ENCODE assay signal across 5 cellular contexts in the genomic region with DNA sequence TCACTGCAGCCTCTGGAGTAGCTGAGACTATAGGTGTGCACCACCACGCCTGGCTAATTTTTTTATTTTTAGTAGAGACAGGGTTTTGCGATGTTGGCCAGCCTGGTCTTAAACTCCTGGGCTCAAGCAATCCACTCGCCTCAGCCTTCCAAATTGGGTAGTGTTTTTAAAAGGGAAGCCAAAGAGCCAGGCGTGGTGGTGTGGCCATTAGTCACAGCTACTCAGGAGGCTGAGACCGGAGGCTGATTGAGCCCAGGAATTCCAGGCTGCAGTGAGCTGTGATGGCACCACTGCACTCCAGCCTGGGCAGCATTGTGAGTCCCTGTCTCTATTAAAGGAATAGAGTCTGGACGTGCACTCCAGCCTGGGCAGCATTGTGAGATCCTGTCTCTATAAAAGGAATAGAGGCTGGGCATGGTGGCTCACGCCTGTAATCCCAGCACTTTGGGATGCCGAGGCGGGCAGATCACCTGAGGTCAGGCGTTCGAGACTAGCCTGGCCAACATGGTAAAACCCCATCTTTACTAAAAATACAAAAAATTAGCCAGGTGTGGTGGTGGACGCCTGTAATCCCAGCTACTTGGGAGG. TPM values are rescaled to one million over a fixed set of nuclear protein-coding genes. Genes with fewer than 3 reads are reported as not detected.
"Had no signal": no experiment of that assay in that cellular context is flagged by ENCODE, and none has a peak within 500 bp of the region (broad histone marks: within the 10 kb centered on the region; RNA-seq: fewer than 3 reads in every experiment).

No MANE protein-coding gene starts in this region.

RNA-seq across cellular contexts. Expression of a gene that starts 2.5 kb away (rescaled TPM):
- total RNA-seq: neural crest cell, osteocyte had no signal

RNA-seq across cellular contexts. Expression of a gene that starts 13.9 kb away (rescaled TPM):
- total RNA-seq: left ventricle myocardium superior had no signal
- polyA plus RNA-seq: hepatocyte; naive thymus-derived CD8-positive, alpha-beta T cell had no signal
